19 cellular contexts compared by ENCODE assay signal in the genomic region with DNA sequence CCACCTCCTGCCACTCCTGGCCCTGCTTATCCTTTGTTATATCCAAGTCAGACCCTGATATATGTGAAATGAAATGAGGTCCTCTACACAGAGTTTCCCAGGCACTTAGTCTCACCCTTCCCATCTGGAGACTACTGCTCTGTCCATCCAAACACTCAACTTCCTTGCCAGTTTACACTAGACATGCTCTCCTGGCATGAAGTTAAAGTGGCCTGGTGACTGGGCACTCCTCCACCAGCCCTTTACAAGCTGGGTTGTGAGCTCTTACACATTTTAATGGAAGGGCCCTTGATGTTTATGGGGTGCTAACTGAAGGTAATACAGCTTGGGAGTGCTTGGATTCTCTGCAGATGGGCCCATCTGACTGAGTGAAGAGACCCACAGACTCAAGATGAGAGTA.
A peak's percentile ranks its signal among the peaks of the same experiment; 100 is the strongest.
DNase-seq lines count a peak whose midpoint lies in the region; ATAC-seq and TF ChIP-seq lines count a peak whose summit lies in the region.
"Had no signal": no experiment of that assay in that cellular context is flagged by ENCODE, and none has a peak within 500 bp of the region (broad histone marks: within the 10 kb centered on the region; RNA-seq: fewer than 3 reads in every experiment).

No MANE protein-coding gene starts in this region.

- H3K4me3 ChIP-seq in fibroblast of lung (replicated peaks in 1 of 4; ENCODE audit: control extremely low read depth in 1 of 4, insufficient read depth in 1 of 4, low read depth in 3 of 4, low read length in 4 of 4) (no peak overlapping the region), sigmoid colon (no peak overlapping the region)

- no peaks in the 10 kb centered on the region for H3K27me3 ChIP-seq in fibroblast of lung (ENCODE audit: control insufficient read depth, insufficient read depth, low read length)
- H3K27me3 ChIP-seq in sigmoid colon: no peaks in the 10 kb centered on the region

- H3K9me3 ChIP-seq in fibroblast of lung (ENCODE audit: control insufficient read depth, insufficient read depth, low read depth, low read length) (no peaks in the 10 kb centered on the region), sigmoid colon (no peaks in the 10 kb centered on the region)
- H3K9me3 ChIP-seq: Caco-2, SK-N-SH had no signal

- intact Hi-C loops in sigmoid colon (cut with DNase I): loop anchor here (10.0 kb wide), 1 partner anchor 146 kb away; no protein-coding TSS in a partner anchor

- ATAC-seq in HG02623 (IDR thresholded peaks at IDR 0.05; ENCODE audit: unreplicated experiment): no peak
- ATAC-seq: HCT116 had no signal

- TF ChIP-seq POLR2A in sigmoid colon (IDR thresholded peaks at IDR 0.05): no peak

- H3K4me2 ChIP-seq in fibroblast of lung (ENCODE audit: extremely low read depth, insufficient read depth, low read length): peak overlapping the region; percentile 25
- H3K4me2 ChIP-seq: SK-N-SH had no signal

- H3K27ac ChIP-seq in fibroblast of lung (ENCODE audit: insufficient read depth, low read length) (no peak overlapping the region), sigmoid colon (peak overlapping the region in 3 of 4 donors; percentile 49 to 66 (median 63))

- no peaks in the 10 kb centered on the region for H3K79me2 ChIP-seq in fibroblast of lung (ENCODE audit: control insufficient read depth, insufficient read depth, low read length)

- peak in 2 of 4 donors; percentile 14 to 27 for TF ChIP-seq EP300 in sigmoid colon (IDR thresholded peaks at IDR 0.05)

- H3K36me3 ChIP-seq in fibroblast of lung (ENCODE audit: control insufficient read depth, insufficient read depth, low read length) (no peaks in the 10 kb centered on the region), sigmoid colon (no peaks in the 10 kb centered on the region)

- TF ChIP-seq CTCF in fibroblast of lung (conservative IDR thresholded peaks at IDR 0.05 in 1 of 2, IDR thresholded peaks at IDR 0.05 in 1 of 2; ENCODE audit: low read depth in 1 of 2, low read length in 2 of 2): no peak
- TF ChIP-seq CTCF in sigmoid colon (IDR thresholded peaks at IDR 0.05): no peak

- DNase-seq in NCI-H510A treated with DMSO at 0.1 percent for 48 hours (lab: John Stamatoyannopoulos, UW) (peak; percentile 50), NCI-H510A (lab: John Stamatoyannopoulos, UW) (no peak), NCI-H1092 (lab: John Stamatoyannopoulos, UW) (peak; percentile 14), fibroblast of lung (ENCODE audit: low read depth in 2 of 2) (no peak), sigmoid colon (peak; percentile 80), AG08396 (ENCODE audit: low spot score) (no peak), T-helper 1 cell (no peak)
- DNase-seq: Caco-2; CD4-positive, alpha-beta T cell; DMS153; GOT3; KBM-7; NCI-H1694 treated with DMSO at 0.1 percent for 48 hours; NCI-H2171; NCI-H446; SHP77 treated with DMSO at 0.1 percent for 48 hours; SK-N-SH had no signal

- H2AFZ ChIP-seq in fibroblast of lung (ENCODE audit: low read length): no peak overlapping the region

- no peaks in the 10 kb centered on the region for H4K20me1 ChIP-seq in fibroblast of lung (ENCODE audit: control insufficient read depth, extremely low read depth, insufficient read depth, low read length)

- H3K9ac ChIP-seq in fibroblast of lung (ENCODE audit: insufficient read depth, low read length): no peak overlapping the region
- H3K9ac ChIP-seq: SK-N-SH had no signal

- H3K4me1 ChIP-seq in fibroblast of lung (ENCODE audit: control insufficient read depth, extremely low read depth, insufficient read depth, low read length) (peaks cover 17% of the 10 kb centered on the region), sigmoid colon (peaks cover 0 to 24% (median 18%) of the 10 kb centered on the region in 4 donors)
- H3K4me1 ChIP-seq: Caco-2 had no signal

Comparison
In these comparisons a context has a peak if more than half of its experiments do, and no peak if none do; other contexts are left out.
1. DNase-seq: peak in NCI-H510A treated with DMSO at 0.1 percent for 48 hours (single experiment), NCI-H1092 (single experiment) and sigmoid colon (single experiment); none in NCI-H510A (single experiment), fibroblast of lung (0 of 2), AG08396 (single experiment) and T-helper 1 cell (0 of 5).